29 cellular contexts compared by ENCODE assay signal in genomic region chr20:35750611-35751010, GRCh38.
"Had no signal": no experiment of that assay in that cellular context is flagged by ENCODE, and none has a peak within 500 bp of the region (broad histone marks: within the 10 kb centered on the region; RNA-seq: fewer than 3 reads in every experiment).

No MANE protein-coding gene starts in this region.

- H3K36me3 ChIP-seq: adrenal gland, breast epithelium, cardiac muscle cell, colonic mucosa, esophagus muscularis mucosa, gastrocnemius medialis, heart right ventricle had no signal

- H3K4me3 ChIP-seq: adrenal gland, breast epithelium, cardiac muscle cell, colonic mucosa, esophagus muscularis mucosa, gastrocnemius medialis, heart right ventricle had no signal

- H3K4me1 ChIP-seq: adrenal gland, breast epithelium, colonic mucosa, esophagus muscularis mucosa, foreskin keratinocyte, heart right ventricle had no signal

- H3K9me3 ChIP-seq: adrenal gland, breast epithelium, colonic mucosa, esophagus muscularis mucosa, gastrocnemius medialis, heart right ventricle had no signal

- H3K27me3 ChIP-seq: adrenal gland, breast epithelium, colonic mucosa, esophagus muscularis mucosa, gastrocnemius medialis, heart right ventricle had no signal

- DNase-seq: activated CD4-positive, alpha-beta memory T cell treated with anti-CD3 and anti-CD28 coated beads for 36 hours; activated CD4-positive, alpha-beta T cell treated with anti-CD3 and anti-CD28 coated beads for 36 hours; activated CD4-positive, alpha-beta T cell treated with anti-CD3 and anti-CD28 coated beads, Interleukin-2, amount 10 ng/mL, durations not matched to agents 24 days and 14 days; activated CD4-positive, CD25-positive, alpha-beta regulatory T cell; activated CD4-positive, CD25-positive, alpha-beta regulatory T cell treated with anti-CD3 and anti-CD28 coated beads, Interleukin-2, amount 50 U/mL, for 72 hours; activated CD8-positive, alpha-beta memory T cell treated with anti-CD3 and anti-CD28 coated beads, Interleukin-2, amount 10 ng/mL, durations not matched to agents 7 days and 5 days; activated CD8-positive, alpha-beta memory T cell treated with anti-CD3 and anti-CD28 coated beads, Interleukin-2, amount 50 U/mL, for 4 hours; activated CD8-positive, alpha-beta T cell treated with anti-CD3 and anti-CD28 coated beads, Interleukin-2, amount 10 ng/mL, durations not matched to agents 7 days and 5 days; activated effector memory CD4-positive, alpha-beta T cell treated with anti-CD3 and anti-CD28 coated beads, Interleukin-2, amount 50 U/mL, for 16 hours; activated naive CD4-positive, alpha-beta T cell treated with anti-CD3 and anti-CD28 coated beads for 36 hours; activated naive CD8-positive, alpha-beta T cell treated with anti-CD3 and anti-CD28 coated beads for 36 hours; activated naive CD8-positive, alpha-beta T cell treated with anti-CD3 and anti-CD28 coated beads, Interleukin-2, amount 50 U/mL, for 24 hours; activated T-cell treated with anti-CD3 and anti-CD28 coated beads, Interleukin-2, amount 50 U/mL, for 1 hour; activated T-cell treated with anti-CD3 and anti-CD28 coated beads, Interleukin-2, amount 50 U/mL, for 48 hours; adrenal gland; amygdala; aorta; central memory CD4-positive, alpha-beta T cell; cerebellar nuclear complex; colonic mucosa; effector CD8-positive, alpha-beta T cell; erythroblast; foreskin keratinocyte; gastrocnemius medialis; heart right ventricle; T-helper 2 cell had no signal

- ATAC-seq: activated CD4-positive, alpha-beta T cell treated with anti-CD3 and anti-CD28 coated beads for 36 hours; activated CD8-positive, alpha-beta memory T cell treated with anti-CD3 and anti-CD28 coated beads, Interleukin-2, amount 10 ng/mL, durations not matched to agents 7 days and 5 days; activated CD8-positive, alpha-beta T cell treated with anti-CD3 and anti-CD28 coated beads, Interleukin-2, amount 10 ng/mL, durations not matched to agents 7 days and 5 days; activated naive CD8-positive, alpha-beta T cell treated with anti-CD3 and anti-CD28 coated beads, Interleukin-2, amount 50 U/mL, for 24 hours; foreskin keratinocyte; gastrocnemius medialis; heart right ventricle had no signal

- H3K27ac ChIP-seq: adrenal gland, breast epithelium, cardiac muscle cell, colonic mucosa, esophagus muscularis mucosa, foreskin keratinocyte, gastrocnemius medialis, heart right ventricle had no signal
